ENCODE assay signal across 1 cellular context in genomic region chr11:61731956-61732675, GRCh38.
TF ChIP-seq lines count a peak whose summit lies in the region.

No MANE protein-coding gene starts in this region.

TF ChIP-seq in HepG2, 621 proteins besides CTCF, POLR2A, EP300 and RAD21:
- TF ChIP-seq SRY (CRISPR knock-in tag; IDR thresholded peaks at IDR 0.05) = no peak
- TF ChIP-seq RBM22 (optimal IDR thresholded peaks at IDR 0.05; ENCODE audit: low read length) = peak; percentile 18
